In the genomic region with DNA sequence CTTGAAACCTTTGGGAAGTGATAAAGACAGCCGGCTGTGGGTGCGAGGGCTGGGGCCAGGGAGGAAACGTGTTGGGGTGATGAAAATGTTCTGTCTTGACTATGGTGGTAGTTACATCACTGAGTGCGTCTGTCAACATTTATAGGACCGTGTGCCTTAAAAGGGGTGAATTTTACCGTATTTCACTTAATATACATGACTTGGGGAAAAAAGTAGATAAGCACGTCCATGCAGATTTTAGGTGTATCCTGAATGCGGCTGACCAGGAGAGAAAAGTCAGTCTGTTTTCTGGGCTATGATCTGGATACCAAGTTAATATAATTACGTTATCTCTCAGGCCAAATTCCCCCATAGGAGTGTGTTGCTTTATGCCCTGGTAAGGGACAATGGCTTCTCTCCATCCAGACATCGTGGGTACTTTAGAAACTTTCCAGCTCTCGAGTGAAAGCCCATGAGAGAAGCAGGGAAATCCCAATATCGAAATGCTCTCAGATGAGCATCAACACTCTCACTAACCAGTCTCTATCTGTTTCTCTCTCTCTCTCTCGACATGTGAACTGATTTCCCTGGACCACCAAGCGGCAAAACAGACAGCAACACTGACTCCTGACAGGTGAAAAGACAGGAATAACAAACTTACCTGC, we compare ENCODE assay signal across 16 cellular contexts.
A peak's percentile ranks its signal among the peaks of the same experiment; 100 is the strongest.
DNase-seq lines count a peak whose midpoint lies in the region; ATAC-seq, FAIRE-seq and TF ChIP-seq lines count a peak whose summit lies in the region.
"Had no signal": no experiment of that assay in that cellular context is flagged by ENCODE, and none has a peak within 500 bp of the region (broad histone marks: within the 10 kb centered on the region; RNA-seq: fewer than 3 reads in every experiment).

No MANE protein-coding gene starts in this region.

- RAD21 ChIA-PET in GM12878 (lab: Charles Lee; ENCODE audit: unreplicated experiment) = interaction anchor here (1.0 kb wide), 1 partner anchor 14 kb away, joined by 4 read pairs; no protein-coding TSS in a partner anchor

- H3K79me2 ChIP-seq in GM12878 (ENCODE audit: control insufficient read depth, insufficient read depth, low read length) = peaks cover 1% of the 10 kb centered on the region

- WGBS in GM12878 (ENCODE audit: insufficient coverage, insufficient replicate concordance, low lambda C conversion rate, missing lambda C conversion rate) = 70% methylated on average over 14 of the region's 14 CpGs
- no CpG with 5 or more reads among the region's 14 CpGs for WGBS in neuronal stem cell (ENCODE audit: extremely low coverage in 2 of 2, insufficient read length in 2 of 2, insufficient replicate concordance in 1 of 2), 2 donors

- no peaks in the 10 kb centered on the region for H3K79me1 ChIP-seq in neuronal stem cell (ENCODE audit: low read depth, low read length)

- no peak overlapping the region for H3K4ac ChIP-seq in neuronal stem cell (ENCODE audit: low read length)

- H3K4me3 Mint-ChIP-seq in activated CD4-positive, alpha-beta memory T cell treated with anti-CD3 and anti-CD28 coated beads for 36 hours = no peak overlapping the region

- H3K4me1 Mint-ChIP-seq in activated CD4-positive, alpha-beta memory T cell treated with anti-CD3 and anti-CD28 coated beads for 36 hours (ENCODE audit: low read depth) = peaks cover 45% of the 10 kb centered on the region

- FAIRE-seq in GM12878 (lab: Jason Lieb, UNC) = no peak
- FAIRE-seq: endometrium had no signal

- H3K27ac Mint-ChIP-seq in activated CD4-positive, alpha-beta memory T cell treated with anti-CD3 and anti-CD28 coated beads for 36 hours = no peak overlapping the region

- peak overlapping the region; percentile 37; the same call in 1 of the 2 replicates for H3K4me2 ChIP-seq in GM12878 (ENCODE audit: control insufficient read depth, insufficient read depth)
- H3K4me2 ChIP-seq in neuronal stem cell (ENCODE audit: insufficient read depth, low read length, poor library complexity, severe bottlenecking) = no peak overlapping the region
- H3K4me2 ChIP-seq: BLaER1 treated with 17β-estradiol and CSF1 and Interleukin-3, amounts not matched to agents 10 nM and 100 nM had no signal

- no peak overlapping the region for H2BK120ac ChIP-seq in neuronal stem cell (ENCODE audit: low read depth, low read length)

- H4K20me1 ChIP-seq in GM12878 (ENCODE audit: control insufficient read depth, insufficient read depth) = no peaks in the 10 kb centered on the region
- H4K20me1 ChIP-seq: BLaER1 treated with 17β-estradiol and CSF1 and Interleukin-3, amounts not matched to agents 10 nM and 100 nM had no signal

- POLR2A ChIA-PET in GM12878 (lab: Charles Lee) = no interaction called here
- POLR2A ChIA-PET in activated CD4-positive, alpha-beta memory T cell treated with anti-CD3 and anti-CD28 coated beads for 36 hours (lab: Charles Lee) = no interaction called here

- H2BK15ac ChIP-seq in neuronal stem cell (ENCODE audit: low read length) = no peak overlapping the region

- H3K27me3 ChIP-seq in GM12878 (replicated peaks in 1 of 2; ENCODE audit: control insufficient read depth in 2 of 2, insufficient read depth in 2 of 2, low read length in 1 of 2) = no peaks in the 10 kb centered on the region
- no peaks in the 10 kb centered on the region for H3K27me3 ChIP-seq in neuronal stem cell (ENCODE audit: control insufficient read depth in 3 of 3, insufficient read depth in 3 of 3, low read depth in 1 of 3, low read length in 3 of 3)
- H3K27me3 ChIP-seq: BLaER1 treated with 17β-estradiol and CSF1 and Interleukin-3, amounts not matched to agents 10 nM and 100 nM; breast epithelium; gastroesophageal sphincter; tibial nerve had no signal

- H3K9ac ChIP-seq in GM12878 (ENCODE audit: control insufficient read depth, insufficient read depth, low read length) (peak overlapping the region; percentile 8; the same call in 1 of the 2 replicates), neuronal stem cell (ENCODE audit: low read depth, low read length, poor library complexity) (no peak overlapping the region)
- H3K9ac ChIP-seq: BLaER1 treated with 17β-estradiol and CSF1 and Interleukin-3, amounts not matched to agents 10 nM and 100 nM had no signal

- H2BK12ac ChIP-seq in neuronal stem cell (ENCODE audit: low read length) = no peak overlapping the region

- TF ChIP-seq RAD21 in GM12878 (IDR thresholded peaks at IDR 0.05; ENCODE audit: insufficient read depth, low read depth, low read length) = no peak

- no peaks in the 10 kb centered on the region for H3K9me3 ChIP-seq in GM12878 (replicated peaks; ENCODE audit: control insufficient read depth, insufficient read depth, low read length)
- no peaks in the 10 kb centered on the region for H3K9me3 ChIP-seq in neuronal stem cell (replicated peaks in 1 of 2; ENCODE audit: control insufficient read depth in 2 of 2, insufficient read depth in 1 of 2, low read depth in 1 of 2, low read length in 2 of 2)
- H3K9me3 ChIP-seq: breast epithelium, gastroesophageal sphincter, tibial nerve had no signal

- no peak overlapping the region for H4K8ac ChIP-seq in neuronal stem cell (ENCODE audit: low read depth, low read length)

- H2BK5ac ChIP-seq in neuronal stem cell (ENCODE audit: low read length) = no peak overlapping the region

- no peak overlapping the region for H3K14ac ChIP-seq in neuronal stem cell (ENCODE audit: low read length)

- ATAC-seq in HG02798 (IDR thresholded peaks at IDR 0.05; ENCODE audit: poor library complexity, unreplicated experiment) (peak; percentile 49), GM12878 (peak; percentile 84), HG02973 (IDR thresholded peaks at IDR 0.05; ENCODE audit: unreplicated experiment) (no peak), GM21737 (IDR thresholded peaks at IDR 0.05; ENCODE audit: unreplicated experiment) (no peak)
- ATAC-seq: gastroesophageal sphincter had no signal

- SMC1A ChIA-PET in GM12878 (lab: Charles Lee; ENCODE audit: uncharacterized antibody, unreplicated experiment) = interaction anchor here (0.7 to 1.5 kb wide), 3 partner anchors 12 to 18 kb away, joined by 3 to 6 read pairs (median 3); no protein-coding TSS in a partner anchor

- no peak overlapping the region for H3K23ac ChIP-seq in neuronal stem cell (ENCODE audit: low read depth, low read length, poor library complexity)

- H3K9me3 Mint-ChIP-seq in activated CD4-positive, alpha-beta memory T cell treated with anti-CD3 and anti-CD28 coated beads for 36 hours = no peaks in the 10 kb centered on the region

- TF ChIP-seq EP300 in GM12878 (IDR thresholded peaks at IDR 0.05; ENCODE audit: borderline replicate concordance in 1 of 2, control insufficient read depth in 1 of 2, low read depth in 2 of 2, low read length in 2 of 2) = no peak

- BruUV-seq in GM12878 (replicated peaks; lab: Mats Ljungman, UMichigan) = no TSS peak

- H2AFZ ChIP-seq in GM12878 (ENCODE audit: control insufficient read depth, low read depth, low read length) = no peak overlapping the region
- peak overlapping the region; percentile 44 for H2AFZ ChIP-seq in neuronal stem cell (ENCODE audit: low read length)

- H3K4me1 ChIP-seq in GM12878 (ENCODE audit: control insufficient read depth, insufficient read depth, low read length) (peaks cover 11% of the 10 kb centered on the region), neuronal stem cell (ENCODE audit: control insufficient read depth in 2 of 2, insufficient read depth in 1 of 2, low read depth in 1 of 2, low read length in 2 of 2) (peaks cover 26 to 39% of the 10 kb centered on the region in 2 donors)
- H3K4me1 ChIP-seq: breast epithelium had no signal

- intact Hi-C loops in GM12878 (cut with micrococcal nuclease; ENCODE audit: unreplicated experiment) = no loop called here
- intact Hi-C loops in activated CD4-positive, alpha-beta memory T cell treated with anti-CD3 and anti-CD28 coated beads for 36 hours (cut with micrococcal nuclease) = no loop called here

- peak overlapping the region; percentile 65 for H3K27ac ChIP-seq in GM12878 (ENCODE audit: control insufficient read depth, insufficient read depth)
- no peak overlapping the region for H3K27ac ChIP-seq in neuronal stem cell (replicated peaks; ENCODE audit: low read length)
- H3K27ac ChIP-seq: gastroesophageal sphincter had no signal

- TF ChIP-seq CTCF in GM12865 (IDR thresholded peaks at IDR 0.05; ENCODE audit: insufficient read depth, low read depth, low read length, missing control alignments) = no peak
- no peak for TF ChIP-seq CTCF in GM12878 (IDR thresholded peaks at IDR 0.05 in 2 of 3, conservative IDR thresholded peaks at IDR 0.05 in 1 of 3; ENCODE audit: control insufficient read depth in 2 of 3, extremely low read depth in 1 of 3, insufficient read depth in 1 of 3, low read depth in 3 of 3, low read length in 3 of 3)

- in situ Hi-C loops in GM12878 (cut with MboI) = no loop called here

- DNase-seq in GM12865 (ENCODE audit: low read depth) = peak; percentile 49
- DNase-seq in GM12878 (ENCODE audit: low read depth, low spot score) = no peak
- no peak for DNase-seq in neuronal stem cell (ENCODE audit: low spot score)
- DNase-seq in activated CD4-positive, alpha-beta memory T cell treated with anti-CD3 and anti-CD28 coated beads for 36 hours = no peak
- DNase-seq: activated effector memory CD4-positive, alpha-beta T cell treated with anti-CD3 and anti-CD28 coated beads, Interleukin-2, amount 50 U/mL, for 16 hours; midbrain; NCI-H1105 treated with DMSO at 0.1 percent for 48 hours; SIG-M5 had no signal

- H3K4me3 ChIP-seq in GM12865 (ENCODE audit: low read depth, low read length) (no peak overlapping the region), GM12878 (no peak overlapping the region), neuronal stem cell (ENCODE audit: low read length in 2 of 2) (no peak overlapping the region)
- H3K4me3 ChIP-seq: BLaER1 treated with 17β-estradiol and CSF1 and Interleukin-3, amounts not matched to agents 10 nM and 100 nM; breast epithelium; gastroesophageal sphincter; tibial nerve had no signal

- no peak overlapping the region for H4K91ac ChIP-seq in neuronal stem cell (ENCODE audit: low read depth, low read length, poor library complexity)

- peaks cover 57% of the 10 kb centered on the region for H3K36me3 Mint-ChIP-seq in activated CD4-positive, alpha-beta memory T cell treated with anti-CD3 and anti-CD28 coated beads for 36 hours

- no peaks in the 10 kb centered on the region for H3K27me3 Mint-ChIP-seq in activated CD4-positive, alpha-beta memory T cell treated with anti-CD3 and anti-CD28 coated beads for 36 hours

- H3K18ac ChIP-seq in neuronal stem cell (ENCODE audit: low read length) = no peak overlapping the region

- H3K36me3 ChIP-seq in GM12878 (ENCODE audit: control insufficient read depth in 2 of 2, insufficient read depth in 2 of 2, low read length in 1 of 2) = peaks cover 13 to 32% of the 10 kb centered on the region in 2 experiments
- peaks cover 0 to 57% of the 10 kb centered on the region in 2 donors for H3K36me3 ChIP-seq in neuronal stem cell (replicated peaks in 1 of 2; ENCODE audit: control insufficient read depth in 2 of 2, insufficient read depth in 2 of 2, low read length in 2 of 2)
- H3K36me3 ChIP-seq: breast epithelium had no signal

- no peak for TF ChIP-seq POLR2A in GM12878 (IDR thresholded peaks at IDR 0.05; ENCODE audit: low read depth, low read length)

- CTCF ChIA-PET in GM12878 (lab: Yijun Ruan, JAX) = no interaction called here
- CTCF ChIA-PET in activated CD4-positive, alpha-beta memory T cell treated with anti-CD3 and anti-CD28 coated beads for 36 hours (lab: Charles Lee) = no interaction called here

- peak overlapping the region; percentile 32 for H2AK5ac ChIP-seq in neuronal stem cell (ENCODE audit: low read depth, low read length)

TF ChIP-seq in GM12878, 131 proteins besides CTCF, POLR2A, EP300 and RAD21 (continues in another document):
- no peak; a peak in 1 of 4 replicates for TF ChIP-seq IKZF2 (IDR thresholded peaks at IDR 0.05)

Comparison
In these comparisons a context has a peak if more than half of its experiments do, and no peak if none do; other contexts are left out.
1. ATAC-seq: peak in HG02798 (single experiment) and GM12878 (single experiment); none in HG02973 (single experiment) and GM21737 (single experiment).